2 cellular contexts compared by ENCODE assay signal in the genomic region with DNA sequence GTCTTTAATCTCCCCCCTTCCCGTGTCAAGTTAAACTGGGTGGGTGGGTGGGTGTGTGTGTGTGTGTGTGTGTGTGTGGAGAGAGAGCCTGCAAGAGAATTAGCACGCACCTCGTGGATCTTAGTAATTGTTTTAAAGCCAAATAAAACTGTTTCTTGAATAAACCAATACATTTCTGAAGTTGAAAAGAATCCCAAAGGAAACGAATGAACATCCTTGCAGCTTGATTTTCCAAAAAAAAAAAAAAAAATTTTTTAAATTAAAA.
TF ChIP-seq lines count a peak whose summit lies in the region.

No MANE protein-coding gene starts in this region.

TF ChIP-seq in endothelial cell of umbilical vein, 7 proteins besides CTCF, POLR2A, EP300 and RAD21 (continued from another document):
- TF ChIP-seq EZH2 (IDR thresholded peaks at IDR 0.05; ENCODE audit: borderline replicate concordance, low read depth, low read length, severe bottlenecking) = no peak
- TF ChIP-seq, protein P1, sequence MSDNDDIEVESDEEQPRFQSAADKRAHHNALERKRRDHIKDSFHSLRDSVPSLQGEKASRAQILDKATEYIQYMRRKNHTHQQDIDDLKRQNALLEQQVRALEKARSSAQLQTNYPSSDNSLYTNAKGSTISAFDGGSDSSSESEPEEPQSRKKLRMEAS (IDR thresholded peaks at IDR 0.05; ENCODE audit: insufficient read depth, insufficient read length) = no peak

TF ChIP-seq in HEK293T, 16 proteins besides CTCF, POLR2A, EP300 and RAD21 (continued from another document):
- TF ChIP-seq FOXK2 (IDR thresholded peaks at IDR 0.05) (no peak), ZNF384 (IDR thresholded peaks at IDR 0.05) (no peak), FOXA1 (IDR thresholded peaks at IDR 0.05) (no peak), CTBP1 (IDR thresholded peaks at IDR 0.05; ENCODE audit: borderline replicate concordance) (no peak), TARDBP (IDR thresholded peaks at IDR 0.05) (no peak)
- TF ChIP-seq, protein P2, sequence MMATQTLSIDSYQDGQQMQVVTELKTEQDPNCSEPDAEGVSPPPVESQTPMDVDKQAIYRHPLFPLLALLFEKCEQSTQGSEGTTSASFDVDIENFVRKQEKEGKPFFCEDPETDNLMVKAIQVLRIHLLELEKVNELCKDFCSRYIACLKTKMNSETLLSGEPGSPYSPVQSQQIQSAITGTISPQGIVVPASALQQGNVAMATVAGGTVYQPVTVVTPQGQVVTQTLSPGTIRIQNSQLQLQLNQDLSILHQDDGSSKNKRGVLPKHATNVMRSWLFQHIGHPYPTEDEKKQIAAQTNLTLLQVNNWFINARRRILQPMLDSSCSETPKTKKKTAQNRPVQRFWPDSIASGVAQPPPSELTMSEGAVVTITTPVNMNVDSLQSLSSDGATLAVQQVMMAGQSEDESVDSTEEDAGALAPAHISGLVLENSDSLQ (IDR thresholded peaks at IDR 0.05) = no peak
TF ChIP-seq in HEK293T: peak in this region for 0.
